Comparison of ENCODE assay signal across 1 cellular context in the genomic region with DNA sequence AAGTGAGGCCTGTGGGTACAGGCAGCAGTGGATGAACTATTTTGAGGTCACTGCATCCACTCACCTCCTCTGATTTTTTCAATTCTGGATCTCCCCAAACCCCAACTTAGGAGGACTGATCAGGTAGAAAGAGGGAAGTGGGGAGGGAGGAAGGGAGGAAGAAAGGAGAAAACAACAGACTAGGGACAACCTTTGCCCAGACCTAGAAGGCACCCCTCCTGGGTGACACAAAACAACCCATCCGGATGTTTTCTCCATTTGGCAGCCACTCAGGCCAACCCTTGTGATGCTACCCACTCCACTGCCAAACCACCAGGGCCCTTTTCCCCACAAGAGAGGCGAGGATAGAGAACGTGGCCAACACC.
TF ChIP-seq lines count a peak whose summit lies in the region.

No MANE protein-coding gene starts in this region.

TF ChIP-seq in SK-N-SH, 30 proteins besides CTCF, POLR2A, EP300 and RAD21:
- TF ChIP-seq, protein P1, sequence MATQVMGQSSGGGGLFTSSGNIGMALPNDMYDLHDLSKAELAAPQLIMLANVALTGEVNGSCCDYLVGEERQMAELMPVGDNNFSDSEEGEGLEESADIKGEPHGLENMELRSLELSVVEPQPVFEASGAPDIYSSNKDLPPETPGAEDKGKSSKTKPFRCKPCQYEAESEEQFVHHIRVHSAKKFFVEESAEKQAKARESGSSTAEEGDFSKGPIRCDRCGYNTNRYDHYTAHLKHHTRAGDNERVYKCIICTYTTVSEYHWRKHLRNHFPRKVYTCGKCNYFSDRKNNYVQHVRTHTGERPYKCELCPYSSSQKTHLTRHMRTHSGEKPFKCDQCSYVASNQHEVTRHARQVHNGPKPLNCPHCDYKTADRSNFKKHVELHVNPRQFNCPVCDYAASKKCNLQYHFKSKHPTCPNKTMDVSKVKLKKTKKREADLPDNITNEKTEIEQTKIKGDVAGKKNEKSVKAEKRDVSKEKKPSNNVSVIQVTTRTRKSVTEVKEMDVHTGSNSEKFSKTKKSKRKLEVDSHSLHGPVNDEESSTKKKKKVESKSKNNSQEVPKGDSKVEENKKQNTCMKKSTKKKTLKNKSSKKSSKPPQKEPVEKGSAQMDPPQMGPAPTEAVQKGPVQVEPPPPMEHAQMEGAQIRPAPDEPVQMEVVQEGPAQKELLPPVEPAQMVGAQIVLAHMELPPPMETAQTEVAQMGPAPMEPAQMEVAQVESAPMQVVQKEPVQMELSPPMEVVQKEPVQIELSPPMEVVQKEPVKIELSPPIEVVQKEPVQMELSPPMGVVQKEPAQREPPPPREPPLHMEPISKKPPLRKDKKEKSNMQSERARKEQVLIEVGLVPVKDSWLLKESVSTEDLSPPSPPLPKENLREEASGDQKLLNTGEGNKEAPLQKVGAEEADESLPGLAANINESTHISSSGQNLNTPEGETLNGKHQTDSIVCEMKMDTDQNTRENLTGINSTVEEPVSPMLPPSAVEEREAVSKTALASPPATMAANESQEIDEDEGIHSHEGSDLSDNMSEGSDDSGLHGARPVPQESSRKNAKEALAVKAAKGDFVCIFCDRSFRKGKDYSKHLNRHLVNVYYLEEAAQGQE (IDR thresholded peaks at IDR 0.05; ENCODE audit: low read depth, low read length), result no peak
- TF ChIP-seq MEF2A (IDR thresholded peaks at IDR 0.05; ENCODE audit: borderline replicate concordance, low read depth) (no peak), GATA2 (CRISPR knock-in tag; IDR thresholded peaks at IDR 0.05) (no peak), MXI1 (IDR thresholded peaks at IDR 0.05; ENCODE audit: low read depth, low read length) (no peak), JUND (IDR thresholded peaks at IDR 0.05) (no peak), NRF1 (IDR thresholded peaks at IDR 0.05; ENCODE audit: low read depth, low read length) (no peak), SIN3A (IDR thresholded peaks at IDR 0.05; ENCODE audit: borderline replicate concordance, low read depth, low read length) (no peak), YY1 (IDR thresholded peaks at IDR 0.05; ENCODE audit: low read depth) (no peak)
- TF ChIP-seq, protein P2, sequence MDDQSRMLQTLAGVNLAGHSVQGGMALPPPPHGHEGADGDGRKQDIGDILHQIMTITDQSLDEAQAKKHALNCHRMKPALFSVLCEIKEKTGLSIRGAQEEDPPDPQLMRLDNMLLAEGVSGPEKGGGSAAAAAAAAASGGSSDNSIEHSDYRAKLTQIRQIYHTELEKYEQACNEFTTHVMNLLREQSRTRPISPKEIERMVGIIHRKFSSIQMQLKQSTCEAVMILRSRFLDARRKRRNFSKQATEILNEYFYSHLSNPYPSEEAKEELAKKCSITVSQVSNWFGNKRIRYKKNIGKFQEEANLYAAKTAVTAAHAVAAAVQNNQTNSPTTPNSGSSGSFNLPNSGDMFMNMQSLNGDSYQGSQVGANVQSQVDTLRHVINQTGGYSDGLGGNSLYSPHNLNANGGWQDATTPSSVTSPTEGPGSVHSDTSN (IDR thresholded peaks at IDR 0.05), result no peak
TF ChIP-seq in SK-N-SH: peak in this region for 0.
